Comparison of ENCODE assay signal across 8 cellular contexts in the genomic region with DNA sequence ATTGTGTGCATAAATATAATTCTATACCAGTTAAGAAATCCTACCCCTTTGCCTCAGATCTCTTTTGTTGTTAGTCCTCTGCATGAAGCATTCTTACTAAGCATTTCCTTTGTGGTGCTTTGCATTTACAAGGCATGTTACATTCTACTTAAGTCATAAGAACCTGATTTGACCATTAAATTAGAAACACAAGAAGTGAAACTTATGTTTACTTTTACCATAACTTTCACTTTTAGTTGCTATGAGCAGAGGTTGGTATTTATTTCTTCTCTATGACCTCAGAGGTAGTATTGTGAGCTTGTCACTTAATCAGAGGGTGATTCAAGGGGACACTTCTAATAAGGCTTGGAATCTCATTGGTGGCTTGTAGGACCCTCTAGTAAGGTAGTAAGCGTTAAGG. TPM values are rescaled to one million over a fixed set of nuclear protein-coding genes. Genes with fewer than 3 reads are reported as not detected.
A peak's percentile ranks its signal among the peaks of the same experiment; 100 is the strongest.
DNase-seq lines count a peak whose midpoint lies in the region; ATAC-seq and TF ChIP-seq lines count a peak whose summit lies in the region.

No MANE protein-coding gene starts in this region.

- DNase-seq in GM12865 (ENCODE audit: low read depth) (peak; percentile 81), dedifferentiated amniotic fluid mesenchymal stem cell (ENCODE audit: extremely low spot score) (peak; percentile 78), NCI-H1105 (lab: John Stamatoyannopoulos, UW) (no peak), ureter (ENCODE audit: low spot score) (no peak), superior temporal gyrus (ENCODE audit: extremely low spot score) (no peak)
- DNase-seq in activated CD8-positive, alpha-beta memory T cell treated with anti-CD3 and anti-CD28 coated beads for 24 hours, result no peak

- H3K4me1 Mint-ChIP-seq in IgD-negative memory B cell, result peaks cover 65 to 84% (median 68%) of the 10 kb centered on the region in 3 donors

- H3K4me3 ChIP-seq in GM12865 (ENCODE audit: low read depth, low read length), result no peak overlapping the region; the same call in 1 of the 2 replicates

- H3K9me3 Mint-ChIP-seq in IgD-negative memory B cell, result no peaks in the 10 kb centered on the region

- no peaks in the 10 kb centered on the region for H3K27me3 Mint-ChIP-seq in IgD-negative memory B cell

- peak overlapping the region; percentile 77 to 89 (median 83) for H3K27ac Mint-ChIP-seq in IgD-negative memory B cell

- H3K4me3 Mint-ChIP-seq in IgD-negative memory B cell, result peak overlapping the region; percentile 74 to 91 (median 85)

- H3K36me3 Mint-ChIP-seq in IgD-negative memory B cell, result peaks cover 3% of the 10 kb centered on the region

- peak; percentile 61 for ATAC-seq in GM21528 (IDR thresholded peaks at IDR 0.05; ENCODE audit: low FRiP score, unreplicated experiment)

- TF ChIP-seq CTCF in GM12865 (IDR thresholded peaks at IDR 0.05; ENCODE audit: insufficient read depth, low read depth, low read length, missing control alignments), result no peak

RNA-seq across cellular contexts. Expression of a gene that starts 9.0 kb away (rescaled TPM):
- 5.5 TPM for polyA plus RNA-seq in IgD-negative memory B cell
- total RNA-seq in ureter, result 56.5 TPM

RNA-seq across cellular contexts. Expression of a gene that starts 47.1 kb away (rescaled TPM):
- 111 TPM for polyA plus RNA-seq in IgD-negative memory B cell
- 27.4 TPM for total RNA-seq in ureter

Comparison
In these comparisons a context has a peak if more than half of its experiments do, and no peak if none do; other contexts are left out.
1. DNase-seq: peak in GM12865 (single experiment) and dedifferentiated amniotic fluid mesenchymal stem cell (single experiment); none in activated CD8-positive, alpha-beta memory T cell treated with anti-CD3 and anti-CD28 coated beads for 24 hours (single experiment), NCI-H1105 (single experiment), ureter (single experiment) and superior temporal gyrus (single experiment).